8 cellular contexts compared by ENCODE assay signal in the genomic region with DNA sequence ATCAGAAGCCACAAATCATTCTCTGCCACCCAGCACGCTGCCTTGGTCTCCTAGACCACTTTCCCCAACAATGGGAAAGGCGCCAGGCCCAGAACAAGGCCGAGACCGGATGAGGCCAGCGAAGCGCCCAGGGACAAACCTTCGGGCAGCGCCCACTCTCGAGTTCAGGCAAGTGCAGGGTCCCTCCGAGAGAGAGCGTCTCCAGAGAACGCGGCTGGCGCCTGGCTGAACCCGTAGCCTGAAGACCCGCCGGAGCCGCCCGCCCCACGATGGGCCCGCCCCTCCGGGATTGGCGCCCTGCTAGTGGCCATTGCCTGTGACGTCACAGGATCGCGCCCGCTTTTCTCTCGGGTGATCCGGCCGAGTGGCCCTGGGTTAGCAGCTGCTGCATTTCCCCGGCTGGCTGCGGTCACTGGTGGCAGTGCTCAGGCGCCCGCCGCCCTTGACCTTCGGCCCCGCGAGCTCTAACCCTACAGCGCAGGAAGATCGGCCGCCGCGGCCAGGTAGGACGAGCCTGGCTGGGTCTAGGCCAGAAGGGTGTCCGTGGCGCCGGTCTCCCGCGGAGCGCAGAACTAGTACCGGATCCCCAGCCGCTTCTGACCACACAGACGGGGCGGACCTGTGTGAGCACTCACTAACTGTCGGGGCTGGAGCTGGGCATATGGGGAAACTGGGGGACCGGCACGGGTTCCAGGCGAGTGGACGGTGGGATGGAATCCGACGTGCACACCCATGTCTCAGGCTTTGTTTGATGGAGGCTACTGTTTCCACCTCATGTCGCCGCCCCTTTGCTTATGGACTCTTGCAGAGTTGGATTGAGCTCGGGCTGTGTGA. TPM values are rescaled to one million over a fixed set of nuclear protein-coding genes. Genes with fewer than 3 reads are reported as not detected.
A peak's percentile ranks its signal among the peaks of the same experiment; 100 is the strongest.
DNase-seq lines count a peak whose midpoint lies in the region; ATAC-seq and TF ChIP-seq lines count a peak whose summit lies in the region.

A gene with protein sequence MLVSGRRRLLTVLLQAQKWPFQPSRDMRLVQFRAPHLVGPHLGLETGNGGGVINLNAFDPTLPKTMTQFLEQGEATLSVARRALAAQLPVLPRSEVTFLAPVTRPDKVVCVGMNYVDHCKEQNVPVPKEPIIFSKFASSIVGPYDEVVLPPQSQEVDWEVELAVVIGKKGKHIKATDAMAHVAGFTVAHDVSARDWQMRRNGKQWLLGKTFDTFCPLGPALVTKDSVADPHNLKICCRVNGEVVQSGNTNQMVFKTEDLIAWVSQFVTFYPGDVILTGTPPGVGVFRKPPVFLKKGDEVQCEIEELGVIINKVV (plus strand): TSS at position 339 of the 834 bp plus-strand sequence. CDS start 2,851 bp downstream, outside the sequence.

- peak in 1 of 3 donors; percentile 45 for TF ChIP-seq POLR2A in spleen (IDR thresholded peaks at IDR 0.05)

- H3K4me3 Mint-ChIP-seq in immature natural killer cell = peak within 1 kb of the TSS; percentile 96 to 99 (median 97)

- WGBS in spleen, 5 donors = 0 to 1% (median 0%) methylated on average over 13 to 64 of the region's 64 CpGs

- no peaks in the 10 kb centered on the region for H3K9me3 ChIP-seq in spleen

- no peaks in the 10 kb centered on the region for H3K27me3 ChIP-seq in spleen (replicated peaks in 1 of 7)

- H3K27me3 Mint-ChIP-seq in immature natural killer cell (ENCODE audit: low read depth in 3 of 3) = peaks cover 0 to 4% (median 2%) of the 10 kb centered on the region in 3 donors

- peaks cover 28 to 31% of the 10 kb centered on the region in 2 donors for H3K4me1 Mint-ChIP-seq in immature natural killer cell

- TF ChIP-seq CTCF in AG09319 (IDR thresholded peaks at IDR 0.05; ENCODE audit: low read depth, low read length) (no peak), spleen (IDR thresholded peaks at IDR 0.05 in 8 of 11, conservative IDR thresholded peaks at IDR 0.05 in 3 of 11) (no peak)

- H3K27ac Mint-ChIP-seq in immature natural killer cell = peak within 1 kb of the TSS; percentile 91 to 97 (median 94)

- H3K27ac ChIP-seq in caudate nucleus (ENCODE audit: low read depth, low read length) = peak within 1 kb of the TSS; percentile 40
- peak within 1 kb of the TSS; percentile 65 to 89 (median 84) for H3K27ac ChIP-seq in spleen

- peaks cover 0 to 3% (median 0%) of the 10 kb centered on the region in 3 donors for H3K36me3 Mint-ChIP-seq in immature natural killer cell

- DNase-seq in AG09319 (ENCODE audit: extremely low read depth, low read depth) (peak; percentile 48), NCI-H345 treated with DMSO at 0.1 percent for 48 hours (lab: John Stamatoyannopoulos, UW; ENCODE audit: unreplicated experiment) (peak; percentile 78), caudate nucleus (lab: John Stamatoyannopoulos, UW) (peak; percentile 53 to 97 (median 93)), immature natural killer cell (peak; percentile 90 to 93 (median 91)), spleen (peak; percentile 99)
- DNase-seq in activated CD4-positive, CD25-positive, alpha-beta regulatory T cell (lab: John Stamatoyannopoulos, UW) = peak; percentile 86 to 92 (median 88)

- peaks cover 0 to 9% (median 6%) of the 10 kb centered on the region in 6 donors for H3K36me3 ChIP-seq in spleen

- peak within 1 kb of the TSS; percentile 75 to 95 (median 85) for H3K4me3 ChIP-seq in spleen

- peaks cover 10 to 33% (median 22%) of the 10 kb centered on the region in 6 donors for H3K4me1 ChIP-seq in spleen

- H3K9me3 Mint-ChIP-seq in immature natural killer cell = no peaks in the 10 kb centered on the region

- intact Hi-C loops in spleen (cut with DNase I; ENCODE audit: low total_unique reads) = no loop called here

- peak; percentile 95 for ATAC-seq in GM19035 (IDR thresholded peaks at IDR 0.05; ENCODE audit: unreplicated experiment)
- ATAC-seq in HG03342 (IDR thresholded peaks at IDR 0.05; ENCODE audit: unreplicated experiment) = peak; percentile 94

RNA-seq across cellular contexts. Expression of the gene that starts here (rescaled TPM):
- polyA plus RNA-seq in immature natural killer cell (10 to 100 TPM; 12.6 to 24.3 (median 15.1) TPM), spleen (10 to 100 TPM; 10.9 to 17.5 (median 14.0) TPM)
- total RNA-seq in spleen = 10 to 100 TPM; 16.3 to 23.7 (median 18.7) TPM

Comparison
In these comparisons a context has a peak if more than half of its experiments do, and no peak if none do; other contexts are left out.
1. Peak in every context shown above with its lines: DNase-seq, ATAC-seq, H3K4me3 ChIP-seq and H3K27ac ChIP-seq.
2. DNase-seq: peak in every context shown above with its lines; median percentile 99 in spleen; 93 in caudate nucleus; 91 in immature natural killer cell; 88 in activated CD4-positive, CD25-positive, alpha-beta regulatory T cell; 78 in NCI-H345 treated with DMSO at 0.1 percent for 48 hours; 48 in AG09319.